In genomic region chr15:33700695-33701303, GRCh38 we compare ENCODE assay signal across 1 cellular context.
TF ChIP-seq lines count a peak whose summit lies in the region.

No MANE protein-coding gene starts in this region.

TF ChIP-seq in HEK293, 187 proteins besides CTCF, POLR2A, EP300 and RAD21 (continued from another document):
- TF ChIP-seq PRDM10 (tag by site-specific recombination; IDR thresholded peaks at IDR 0.05), result peak; percentile 83
- no peak for TF ChIP-seq ZNF530 (tag by site-specific recombination; IDR thresholded peaks at IDR 0.05; ENCODE audit: low read depth)
- TF ChIP-seq ZBTB49 (tag by site-specific recombination; IDR thresholded peaks at IDR 0.05; ENCODE audit: low read depth), result no peak
- no peak for TF ChIP-seq ZNF585B (tag by site-specific recombination; IDR thresholded peaks at IDR 0.05)
- TF ChIP-seq ZNF571 (tag by site-specific recombination; IDR thresholded peaks at IDR 0.05), result no peak
- no peak for TF ChIP-seq ZFP69B (tag by site-specific recombination; IDR thresholded peaks at IDR 0.05)
- no peak for TF ChIP-seq KLF16 (tag by site-specific recombination; IDR thresholded peaks at IDR 0.05)
- no peak for TF ChIP-seq ZNF701 (tag by site-specific recombination; IDR thresholded peaks at IDR 0.05)
- TF ChIP-seq ZNF654 (tag by site-specific recombination; IDR thresholded peaks at IDR 0.05; ENCODE audit: low read depth), result peak; percentile 82
TF ChIP-seq in HEK293: peak in this region for 5.
